Comparison of ENCODE assay signal across 1 cellular context in genomic region chr12:122845041-122845864, GRCh38.
TF ChIP-seq lines count a peak whose summit lies in the region.

No MANE protein-coding gene starts in this region.

TF ChIP-seq in HepG2, 621 proteins besides CTCF, POLR2A, EP300 and RAD21:
- TF ChIP-seq RFX1 (IDR thresholded peaks at IDR 0.05) (no peak), ZNF776 (CRISPR knock-in tag; IDR thresholded peaks at IDR 0.05) (0 out of 2 replicates have a peak, but pooled peaks have one; percentile 24), MAX (IDR thresholded peaks at IDR 0.05) (no peak), ETS1 (CRISPR knock-in tag; IDR thresholded peaks at IDR 0.05) (no peak)
TF ChIP-seq in HepG2: peak in this region for 1.
